In the genomic region with DNA sequence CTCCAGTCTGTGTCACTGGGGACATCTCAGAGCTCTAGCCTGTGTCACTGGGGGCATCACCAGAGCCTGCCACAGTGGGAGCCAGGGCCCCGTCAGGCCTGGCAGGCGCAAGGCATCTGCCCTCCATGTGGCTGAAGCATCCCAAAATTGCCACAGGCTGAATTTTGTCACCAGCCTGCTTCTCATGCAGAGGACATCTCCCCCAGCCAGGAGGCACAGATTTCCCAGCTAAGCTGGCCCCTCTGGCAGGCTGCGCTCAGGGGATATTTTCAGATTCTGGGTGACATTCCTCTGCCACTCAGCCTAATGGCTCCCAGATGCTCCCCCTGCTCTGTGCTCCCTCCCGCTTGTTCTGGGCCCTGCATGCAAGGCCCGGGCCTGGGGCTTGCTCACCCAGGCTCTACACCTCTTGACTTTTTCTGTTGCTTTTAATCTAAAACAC, we compare ENCODE assay signal across 16 cellular contexts.
DNase-seq lines count a peak whose midpoint lies in the region; ATAC-seq and TF ChIP-seq lines count a peak whose summit lies in the region.
"Had no signal": no experiment of that assay in that cellular context is flagged by ENCODE, and none has a peak within 500 bp of the region (broad histone marks: within the 10 kb centered on the region; RNA-seq: fewer than 3 reads in every experiment).

No MANE protein-coding gene starts in this region.

- no peaks in the 10 kb centered on the region for H3K27me3 ChIP-seq in gastroesophageal sphincter

- TF ChIP-seq EP300 in gastroesophageal sphincter (IDR thresholded peaks at IDR 0.05), result no peak

- DNase-seq in Calu3, result no peak
- no peak for DNase-seq in progenitor cell of endocrine pancreas (ENCODE audit: low spot score, unreplicated experiment)
- DNase-seq in glomerular visceral epithelial cell (ENCODE audit: extremely low spot score), result no peak
- no peak for DNase-seq in DMS79 (lab: John Stamatoyannopoulos, UW)
- no peak for DNase-seq in H4 (ENCODE audit: low spot score)
- DNase-seq: activated CD4-positive, alpha-beta memory T cell treated with anti-CD3 and anti-CD28 coated beads, Interleukin-2, amount 10 ng/mL, durations not matched to agents 7 days and 5 days; activated naive CD4-positive, alpha-beta T cell; central memory CD4-positive, alpha-beta T cell; GOT3; naive B cell; NCI-H524; T-helper 9 cell had no signal

- H3K9me3 Mint-ChIP-seq in Calu3 (ENCODE audit: low read depth, unreplicated experiment) (no peaks in the 10 kb centered on the region), progenitor cell of endocrine pancreas (ENCODE audit: low read depth) (no peaks in the 10 kb centered on the region)
- H3K9me3 Mint-ChIP-seq: activated CD4-positive, alpha-beta memory T cell treated with anti-CD3 and anti-CD28 coated beads, Interleukin-2, amount 10 ng/mL, durations not matched to agents 7 days and 5 days; naive B cell had no signal

- no peaks in the 10 kb centered on the region for H3K36me3 ChIP-seq in gastroesophageal sphincter

- H3K4me3 Mint-ChIP-seq in Calu3 (ENCODE audit: low read depth, unreplicated experiment) (no peak overlapping the region), progenitor cell of endocrine pancreas (ENCODE audit: low read depth) (no peak overlapping the region)
- H3K4me3 Mint-ChIP-seq: activated CD4-positive, alpha-beta memory T cell treated with anti-CD3 and anti-CD28 coated beads, Interleukin-2, amount 10 ng/mL, durations not matched to agents 7 days and 5 days; B cell; naive B cell had no signal

- ATAC-seq in gastroesophageal sphincter (peak; percentile 23), GM19035 (IDR thresholded peaks at IDR 0.05; ENCODE audit: unreplicated experiment) (no peak)

- H3K36me3 Mint-ChIP-seq in Calu3 (ENCODE audit: insufficient read depth, unreplicated experiment), result peaks cover 20% of the 10 kb centered on the region
- no peaks in the 10 kb centered on the region for H3K36me3 Mint-ChIP-seq in progenitor cell of endocrine pancreas (ENCODE audit: insufficient read depth)
- H3K36me3 Mint-ChIP-seq: naive B cell had no signal

- H3K27ac Mint-ChIP-seq in Calu3 (ENCODE audit: unreplicated experiment) (peak overlapping the region; percentile 9), progenitor cell of endocrine pancreas (peak overlapping the region; percentile 52)
- H3K27ac Mint-ChIP-seq: activated CD4-positive, alpha-beta memory T cell treated with anti-CD3 and anti-CD28 coated beads, Interleukin-2, amount 10 ng/mL, durations not matched to agents 7 days and 5 days; B cell had no signal

- H3K27ac ChIP-seq in VCaP, result peak overlapping the region; percentile 24; the same call in 1 of the 2 replicates
- H3K27ac ChIP-seq in gastroesophageal sphincter, result peak overlapping the region in 3 of 4 donors; percentile 75 to 79 (median 77)

- H3K4me1 Mint-ChIP-seq in Calu3 (ENCODE audit: low read depth, unreplicated experiment) (peaks cover 82% of the 10 kb centered on the region), progenitor cell of endocrine pancreas (ENCODE audit: low read depth) (peaks cover 11% of the 10 kb centered on the region)
- H3K4me1 Mint-ChIP-seq: B cell had no signal

- H3K27me3 Mint-ChIP-seq in Calu3 (ENCODE audit: unreplicated experiment) (no peaks in the 10 kb centered on the region), progenitor cell of endocrine pancreas (peaks cover 40% of the 10 kb centered on the region)

- H3K4me1 ChIP-seq in gastroesophageal sphincter, result peaks cover 0 to 32% (median 3%) of the 10 kb centered on the region in 3 donors

- TF ChIP-seq CTCF in Calu3 (IDR thresholded peaks at IDR 0.05; ENCODE audit: unreplicated experiment) (no peak), VCaP (conservative IDR thresholded peaks at IDR 0.05) (no peak), gastroesophageal sphincter (IDR thresholded peaks at IDR 0.05) (no peak), progenitor cell of endocrine pancreas (IDR thresholded peaks at IDR 0.05; ENCODE audit: unreplicated experiment) (no peak)

- no peaks in the 10 kb centered on the region for H3K9me3 ChIP-seq in gastroesophageal sphincter

- peak overlapping the region in 1 of 2 donors; percentile 40 for H3K4me3 ChIP-seq in gastroesophageal sphincter

- intact Hi-C loops in Calu3 (cut with micrococcal nuclease; ENCODE audit: unreplicated experiment), result no loop called here

- CTCF ChIA-PET in Calu3 (lab: Charles Lee), result interaction anchor here (1.1 to 1.3 kb wide), 2 partner anchors 17 to 48 kb away, joined by 4 to 5 read pairs; no protein-coding TSS in a partner anchor

- TF ChIP-seq POLR2A in gastroesophageal sphincter (IDR thresholded peaks at IDR 0.05), result no peak

- no TSS peak for BruUV-seq in Calu3 (replicated peaks; lab: Mats Ljungman, UMichigan)

- WGBS in gastroesophageal sphincter (ENCODE audit: low coverage in 1 of 2), 2 donors, result 53% methylated on average over 2 of the region's 5 CpGs; no CpG with 5 or more reads in 1 of the 2 donors
